Comparison of ENCODE assay signal across 1 cellular context in the genomic region with DNA sequence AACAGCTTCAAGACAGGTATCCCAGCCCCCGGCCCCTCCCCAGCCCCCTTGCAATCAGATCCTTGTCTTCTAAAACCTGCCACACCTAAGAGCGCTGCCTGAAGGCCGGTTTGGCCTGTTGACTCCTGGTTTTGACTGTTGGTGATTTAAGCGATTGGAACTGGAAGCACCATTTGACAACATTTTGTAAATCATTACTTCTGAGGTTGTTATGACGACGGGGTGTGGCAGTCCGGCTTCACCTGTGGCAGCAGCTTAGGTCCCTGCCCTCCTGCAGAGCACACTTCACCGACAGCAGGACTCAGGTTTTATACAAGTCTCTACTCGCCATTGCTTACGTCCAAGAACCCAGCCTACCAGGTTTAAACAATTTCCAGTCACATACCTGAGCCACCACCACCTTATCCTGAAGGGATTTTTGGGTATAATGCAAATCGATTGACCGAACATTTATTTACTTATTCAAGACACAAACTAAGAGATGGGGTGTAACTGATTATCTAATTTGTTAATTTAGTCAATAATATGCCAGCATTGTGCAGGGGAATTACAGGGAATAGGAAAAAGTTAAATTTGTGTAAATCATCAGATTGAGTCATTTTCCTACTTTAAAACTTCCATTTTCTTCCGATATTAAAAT.
TF ChIP-seq lines count a peak whose summit lies in the region.

No MANE protein-coding gene starts in this region.

TF ChIP-seq in H1, 55 proteins besides CTCF, POLR2A, EP300 and RAD21:
- TF ChIP-seq JUN (IDR thresholded peaks at IDR 0.05; ENCODE audit: low read depth, low read length) = no peak
- no peak for TF ChIP-seq BCL11A (IDR thresholded peaks at IDR 0.05; ENCODE audit: low read depth in 2 of 2, low read length in 2 of 2)
- no peak for TF ChIP-seq ASH2L (IDR thresholded peaks at IDR 0.05; ENCODE audit: low read length)
- no peak for TF ChIP-seq BRCA1 (IDR thresholded peaks at IDR 0.05; ENCODE audit: low read depth, low read length)
- no peak for TF ChIP-seq TAF1 (IDR thresholded peaks at IDR 0.05; ENCODE audit: low read depth, low read length)
- TF ChIP-seq SP1 (IDR thresholded peaks at IDR 0.05; ENCODE audit: low read depth, low read length) = no peak
- TF ChIP-seq KDM1A (IDR thresholded peaks at IDR 0.05; ENCODE audit: borderline replicate concordance, low read length) = no peak
- TF ChIP-seq FOSL1 (IDR thresholded peaks at IDR 0.05; ENCODE audit: insufficient read depth, low read depth, low read length) = no peak
- no peak for TF ChIP-seq TAF7 (optimal IDR thresholded peaks at IDR 0.05; ENCODE audit: borderline replicate concordance, low read depth, low read length)
